In genomic region chr10:30013684-30014246, GRCh38 we compare ENCODE assay signal across 14 cellular contexts. TPM values are rescaled to one million over a fixed set of nuclear protein-coding genes. Genes with fewer than 3 reads are reported as not detected.
DNase-seq lines count a peak whose midpoint lies in the region; ATAC-seq, FAIRE-seq and TF ChIP-seq lines count a peak whose summit lies in the region.
"Had no signal": no experiment of that assay in that cellular context is flagged by ENCODE, and none has a peak within 500 bp of the region (broad histone marks: within the 10 kb centered on the region; RNA-seq: fewer than 3 reads in every experiment).

No MANE protein-coding gene starts in this region.

- peak; percentile 61 to 72 for ATAC-seq in gastrocnemius medialis
- ATAC-seq in omental fat pad (ENCODE audit: low FRiP score) = no peak
- ATAC-seq in HG02840 (IDR thresholded peaks at IDR 0.05; ENCODE audit: low FRiP score, unreplicated experiment) = no peak
- no peak for ATAC-seq in HG03159 (IDR thresholded peaks at IDR 0.05; ENCODE audit: unreplicated experiment)
- ATAC-seq: foreskin keratinocyte had no signal

- H3K27ac ChIP-seq in astrocyte (ENCODE audit: low read depth, low read length) = no peak overlapping the region
- no peak overlapping the region for H3K27ac ChIP-seq in gastrocnemius medialis
- H3K27ac ChIP-seq: foreskin keratinocyte had no signal

- no peaks in the 10 kb centered on the region for H3K9me3 Mint-ChIP-seq in astrocyte (ENCODE audit: unreplicated experiment)

- no peak overlapping the region for H3K27ac Mint-ChIP-seq in astrocyte (ENCODE audit: unreplicated experiment)

- H4K20me1 ChIP-seq in astrocyte (ENCODE audit: insufficient read depth, low read length) = no peaks in the 10 kb centered on the region

- FAIRE-seq in astrocyte (lab: Jason Lieb, UNC) = no peak
- FAIRE-seq: islet of Langerhans had no signal

- peaks cover 9% of the 10 kb centered on the region for H3K36me3 Mint-ChIP-seq in astrocyte (ENCODE audit: low read depth, unreplicated experiment)

- H3K79me2 ChIP-seq in astrocyte (ENCODE audit: insufficient read depth, low read length) = no peaks in the 10 kb centered on the region

- no peak overlapping the region for H3K9ac ChIP-seq in astrocyte (ENCODE audit: low read length)

- no peaks in the 10 kb centered on the region for H3K9me3 ChIP-seq in astrocyte (ENCODE audit: insufficient read depth, low read depth, low read length)
- H3K9me3 ChIP-seq in gastrocnemius medialis = no peaks in the 10 kb centered on the region

- peak; percentile 22 for DNase-seq in DMS79 treated with DMSO at 0.1 percent for 48 hours (lab: John Stamatoyannopoulos, UW)
- DNase-seq in DMS79 (lab: John Stamatoyannopoulos, UW) = no peak
- DNase-seq in astrocyte (ENCODE audit: low read depth) = peak; percentile 44
- DNase-seq in left kidney (ENCODE audit: low read depth, low spot score) = peak; percentile 71
- peak in 1 of 2 donors; percentile 63 for DNase-seq in gastrocnemius medialis
- no peak for DNase-seq in omental fat pad (ENCODE audit: low spot score)
- DNase-seq: 8988T; activated CD8-positive, alpha-beta memory T cell treated with anti-CD3 and anti-CD28 coated beads, Interleukin-2, amount 50 U/mL, for 48 hours; foreskin keratinocyte; MV-4-11; stimulated activated CD4-positive, alpha-beta T cell treated with anti-CD3 and anti-CD28 coated beads, Interleukin-12 subunit alpha, Interleukin-12 subunit beta, amount 100 ng/mL, for 4 hours had no signal

- no peak overlapping the region for H2AFZ ChIP-seq in astrocyte (ENCODE audit: low read depth, low read length)

- H3K27me3 ChIP-seq in astrocyte (ENCODE audit: insufficient read depth, low read length) = no peaks in the 10 kb centered on the region
- no peaks in the 10 kb centered on the region for H3K27me3 ChIP-seq in gastrocnemius medialis

- intact Hi-C loops in gastrocnemius medialis (cut with DNase I; ENCODE audit: low total_unique reads) = no loop called here

- peaks cover 7% of the 10 kb centered on the region for H3K4me1 ChIP-seq in astrocyte (ENCODE audit: insufficient read depth, low read length)
- peaks cover 0 to 7% of the 10 kb centered on the region in 2 donors for H3K4me1 ChIP-seq in gastrocnemius medialis
- H3K4me1 ChIP-seq: foreskin keratinocyte had no signal

- no peaks in the 10 kb centered on the region for H3K27me3 Mint-ChIP-seq in astrocyte (ENCODE audit: low read depth, unreplicated experiment)

- TF ChIP-seq CTCF in astrocyte (IDR thresholded peaks at IDR 0.05; ENCODE audit: insufficient read depth, low read depth, low read length) = no peak
- TF ChIP-seq CTCF in gastrocnemius medialis (IDR thresholded peaks at IDR 0.05 in 4 of 5, conservative IDR thresholded peaks at IDR 0.05 in 1 of 5) = no peak
- no peak for TF ChIP-seq CTCF in omental fat pad (IDR thresholded peaks at IDR 0.05)

- in situ Hi-C loops in gastrocnemius medialis (cut with MboI; ENCODE audit: low sequenced_read_pairs in 4 of 4) = loop anchor here in 1 of 4 donors (25.0 kb wide), 1 partner anchor 224 kb away; no protein-coding TSS in a partner anchor

- H3K4me3 ChIP-seq in astrocyte (ENCODE audit: insufficient read depth, low read depth, low read length) = no peak overlapping the region
- no peak overlapping the region for H3K4me3 ChIP-seq in gastrocnemius medialis

- TF ChIP-seq POLR2A in gastrocnemius medialis (IDR thresholded peaks at IDR 0.05) = no peak

- H3K4me1 Mint-ChIP-seq in astrocyte (ENCODE audit: low read depth, unreplicated experiment) = peaks cover 15% of the 10 kb centered on the region

- peak overlapping the region; percentile 5 for H3K4me2 ChIP-seq in astrocyte (ENCODE audit: low read length)

- no peak overlapping the region for H3K4me3 Mint-ChIP-seq in astrocyte (ENCODE audit: unreplicated experiment)

- no peaks in the 10 kb centered on the region for H3K36me3 ChIP-seq in astrocyte (ENCODE audit: insufficient read depth, low read length)
- no peaks in the 10 kb centered on the region for H3K36me3 ChIP-seq in gastrocnemius medialis

RNA-seq across cellular contexts. Expression of gene JCAD, which starts 45.6 kb away (rescaled TPM):
- total RNA-seq in astrocyte (27.3 and 29.0 TPM in 2 replicates), gastrocnemius medialis (10 to 100 TPM in 1 of 4 donors, 1 to 10 TPM in 3; 6.0 to 12.1 (median 6.5) TPM), omental fat pad (10 to 100 TPM; 14.6 to 71.4 (median 19.7) TPM)

Comparison
In these comparisons a context has a peak if more than half of its experiments do, and no peak if none do; other contexts are left out.
1. DNase-seq: peak in DMS79 treated with DMSO at 0.1 percent for 48 hours (single experiment), astrocyte (single experiment) and left kidney (single experiment); none in DMS79 (single experiment) and omental fat pad (single experiment).
2. ATAC-seq: peak in gastrocnemius medialis (2 of 2); none in omental fat pad (single experiment), HG02840 (single experiment) and HG03159 (single experiment).